1 cellular context compared by ENCODE assay signal in the genomic region with DNA sequence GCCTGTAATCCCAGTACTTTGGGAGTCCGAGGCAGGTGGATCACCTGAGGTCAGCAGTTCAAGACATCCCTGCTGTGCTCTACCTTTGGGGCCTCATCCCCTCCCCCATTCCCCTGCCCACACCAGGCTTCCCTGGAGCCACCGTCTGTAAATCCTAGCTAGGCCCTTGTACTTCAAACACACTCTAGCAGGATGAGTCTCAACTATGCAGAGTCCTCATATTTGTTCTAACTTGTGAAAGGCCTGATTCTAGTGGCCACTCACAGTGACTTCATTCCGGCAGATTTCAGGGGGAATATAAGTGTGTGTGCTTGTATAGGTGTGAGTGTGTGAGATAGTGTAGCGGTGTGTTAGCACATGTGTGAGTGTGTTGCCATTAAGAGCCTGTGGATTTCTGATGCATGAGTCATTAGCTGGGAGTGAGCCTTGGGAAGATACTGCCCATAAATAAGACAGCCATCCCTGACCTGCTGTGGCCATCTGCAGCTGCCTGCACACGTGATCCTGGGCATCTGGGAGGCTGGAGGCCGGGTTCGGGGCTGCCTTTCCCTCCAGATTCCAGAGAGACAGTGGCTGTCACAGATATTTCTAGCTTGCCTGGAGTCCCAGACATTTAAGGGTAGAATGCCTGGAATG.
TF ChIP-seq lines count a peak whose summit lies in the region.

No MANE protein-coding gene starts in this region.

TF ChIP-seq in HEK293, 187 proteins besides CTCF, POLR2A, EP300 and RAD21 (continued from another document and continues in another):
- TF ChIP-seq ZBTB49 (tag by site-specific recombination; IDR thresholded peaks at IDR 0.05; ENCODE audit: low read depth) (no peak), ZNF658 (tag by site-specific recombination; IDR thresholded peaks at IDR 0.05) (no peak), ZNF600 (tag by site-specific recombination; IDR thresholded peaks at IDR 0.05) (peak; percentile 79), ZNF701 (tag by site-specific recombination; IDR thresholded peaks at IDR 0.05) (no peak), ZNF18 (tag by site-specific recombination; IDR thresholded peaks at IDR 0.05) (peak; percentile 64; the same call in 1 of the 2 replicates), ZNF133 (tag by site-specific recombination; IDR thresholded peaks at IDR 0.05) (no peak), ZNF677 (tag by site-specific recombination; IDR thresholded peaks at IDR 0.05) (no peak), ELK4 (IDR thresholded peaks at IDR 0.05; ENCODE audit: borderline replicate concordance, low read depth, low read length) (no peak), ZFP3 (tag by site-specific recombination; IDR thresholded peaks at IDR 0.05; ENCODE audit: low read depth) (no peak), IKZF3 (tag by site-specific recombination; IDR thresholded peaks at IDR 0.05) (0 out of 2 replicates have a peak, but pooled peaks have one; percentile 24), ZNF248 (tag by site-specific recombination; IDR thresholded peaks at IDR 0.05) (no peak), ZNF558 (tag by site-specific recombination; IDR thresholded peaks at IDR 0.05) (0 out of 2 replicates have a peak, but pooled peaks have one; percentile 33), MYNN (tag by site-specific recombination; IDR thresholded peaks at IDR 0.05; ENCODE audit: borderline replicate concordance) (no peak), ZNF223 (tag by site-specific recombination; IDR thresholded peaks at IDR 0.05) (no peak), ZNF639 (tag by site-specific recombination; IDR thresholded peaks at IDR 0.05) (peak; percentile 73; the same call in 1 of the 2 replicates), ZNF660 (tag by site-specific recombination; IDR thresholded peaks at IDR 0.05) (no peak), ZFP41 (tag by site-specific recombination; IDR thresholded peaks at IDR 0.05; ENCODE audit: borderline replicate concordance) (no peak), ZXDB (tag by site-specific recombination; IDR thresholded peaks at IDR 0.05) (peak; percentile 72), KLF16 (tag by site-specific recombination; IDR thresholded peaks at IDR 0.05) (peak; percentile 47; the same call in 1 of the 2 replicates), ZNF704 (tag by site-specific recombination; IDR thresholded peaks at IDR 0.05) (no peak), ZNF426 (tag by site-specific recombination; IDR thresholded peaks at IDR 0.05) (no peak), ZFHX2 (tag by site-specific recombination; conservative IDR thresholded peaks at IDR 0.05) (no peak; the same call in 1 of the 2 replicates), ZNF692 (tag by site-specific recombination; IDR thresholded peaks at IDR 0.05) (peak; percentile 72; the same call in 1 of the 2 replicates), ZSCAN30 (tag by site-specific recombination; IDR thresholded peaks at IDR 0.05) (no peak), KLF1 (tag by site-specific recombination; IDR thresholded peaks at IDR 0.05) (no peak), KLF8 (tag by site-specific recombination; IDR thresholded peaks at IDR 0.05) (peak; percentile 56; the same call in 1 of the 2 replicates)
- TF ChIP-seq, protein P1, sequence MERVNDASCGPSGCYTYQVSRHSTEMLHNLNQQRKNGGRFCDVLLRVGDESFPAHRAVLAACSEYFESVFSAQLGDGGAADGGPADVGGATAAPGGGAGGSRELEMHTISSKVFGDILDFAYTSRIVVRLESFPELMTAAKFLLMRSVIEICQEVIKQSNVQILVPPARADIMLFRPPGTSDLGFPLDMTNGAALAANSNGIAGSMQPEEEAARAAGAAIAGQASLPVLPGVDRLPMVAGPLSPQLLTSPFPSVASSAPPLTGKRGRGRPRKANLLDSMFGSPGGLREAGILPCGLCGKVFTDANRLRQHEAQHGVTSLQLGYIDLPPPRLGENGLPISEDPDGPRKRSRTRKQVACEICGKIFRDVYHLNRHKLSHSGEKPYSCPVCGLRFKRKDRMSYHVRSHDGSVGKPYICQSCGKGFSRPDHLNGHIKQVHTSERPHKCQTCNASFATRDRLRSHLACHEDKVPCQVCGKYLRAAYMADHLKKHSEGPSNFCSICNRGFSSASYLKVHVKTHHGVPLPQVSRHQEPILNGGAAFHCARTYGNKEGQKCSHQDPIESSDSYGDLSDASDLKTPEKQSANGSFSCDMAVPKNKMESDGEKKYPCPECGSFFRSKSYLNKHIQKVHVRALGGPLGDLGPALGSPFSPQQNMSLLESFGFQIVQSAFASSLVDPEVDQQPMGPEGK (tag by site-specific recombination; IDR thresholded peaks at IDR 0.05): no peak; the same call in 1 of the 2 replicates
- TF ChIP-seq, protein P2, sequence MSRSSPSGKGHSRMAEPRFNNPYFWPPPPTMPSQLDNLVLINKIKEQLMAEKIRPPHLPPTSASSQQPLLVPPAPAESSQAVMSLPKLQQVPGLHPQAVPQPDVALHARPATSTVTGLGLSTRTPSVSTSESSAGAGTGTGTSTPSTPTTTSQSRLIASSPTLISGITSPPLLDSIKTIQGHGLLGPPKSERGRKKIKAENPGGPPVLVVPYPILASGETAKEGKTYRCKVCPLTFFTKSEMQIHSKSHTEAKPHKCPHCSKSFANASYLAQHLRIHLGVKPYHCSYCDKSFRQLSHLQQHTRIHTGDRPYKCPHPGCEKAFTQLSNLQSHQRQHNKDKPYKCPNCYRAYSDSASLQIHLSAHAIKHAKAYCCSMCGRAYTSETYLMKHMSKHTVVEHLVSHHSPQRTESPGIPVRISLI (tag by site-specific recombination; IDR thresholded peaks at IDR 0.05): no peak
- TF ChIP-seq, protein P3, sequence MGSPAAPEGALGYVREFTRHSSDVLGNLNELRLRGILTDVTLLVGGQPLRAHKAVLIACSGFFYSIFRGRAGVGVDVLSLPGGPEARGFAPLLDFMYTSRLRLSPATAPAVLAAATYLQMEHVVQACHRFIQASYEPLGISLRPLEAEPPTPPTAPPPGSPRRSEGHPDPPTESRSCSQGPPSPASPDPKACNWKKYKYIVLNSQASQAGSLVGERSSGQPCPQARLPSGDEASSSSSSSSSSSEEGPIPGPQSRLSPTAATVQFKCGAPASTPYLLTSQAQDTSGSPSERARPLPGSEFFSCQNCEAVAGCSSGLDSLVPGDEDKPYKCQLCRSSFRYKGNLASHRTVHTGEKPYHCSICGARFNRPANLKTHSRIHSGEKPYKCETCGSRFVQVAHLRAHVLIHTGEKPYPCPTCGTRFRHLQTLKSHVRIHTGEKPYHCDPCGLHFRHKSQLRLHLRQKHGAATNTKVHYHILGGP (tag by site-specific recombination; IDR thresholded peaks at IDR 0.05): no peak
- TF ChIP-seq, protein P4, sequence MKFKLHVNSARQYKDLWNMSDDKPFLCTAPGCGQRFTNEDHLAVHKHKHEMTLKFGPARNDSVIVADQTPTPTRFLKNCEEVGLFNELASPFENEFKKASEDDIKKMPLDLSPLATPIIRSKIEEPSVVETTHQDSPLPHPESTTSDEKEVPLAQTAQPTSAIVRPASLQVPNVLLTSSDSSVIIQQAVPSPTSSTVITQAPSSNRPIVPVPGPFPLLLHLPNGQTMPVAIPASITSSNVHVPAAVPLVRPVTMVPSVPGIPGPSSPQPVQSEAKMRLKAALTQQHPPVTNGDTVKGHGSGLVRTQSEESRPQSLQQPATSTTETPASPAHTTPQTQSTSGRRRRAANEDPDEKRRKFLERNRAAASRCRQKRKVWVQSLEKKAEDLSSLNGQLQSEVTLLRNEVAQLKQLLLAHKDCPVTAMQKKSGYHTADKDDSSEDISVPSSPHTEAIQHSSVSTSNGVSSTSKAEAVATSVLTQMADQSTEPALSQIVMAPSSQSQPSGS (tag by site-specific recombination; IDR thresholded peaks at IDR 0.05; ENCODE audit: low read depth): no peak
